10 cellular contexts compared by ENCODE assay signal in the genomic region with DNA sequence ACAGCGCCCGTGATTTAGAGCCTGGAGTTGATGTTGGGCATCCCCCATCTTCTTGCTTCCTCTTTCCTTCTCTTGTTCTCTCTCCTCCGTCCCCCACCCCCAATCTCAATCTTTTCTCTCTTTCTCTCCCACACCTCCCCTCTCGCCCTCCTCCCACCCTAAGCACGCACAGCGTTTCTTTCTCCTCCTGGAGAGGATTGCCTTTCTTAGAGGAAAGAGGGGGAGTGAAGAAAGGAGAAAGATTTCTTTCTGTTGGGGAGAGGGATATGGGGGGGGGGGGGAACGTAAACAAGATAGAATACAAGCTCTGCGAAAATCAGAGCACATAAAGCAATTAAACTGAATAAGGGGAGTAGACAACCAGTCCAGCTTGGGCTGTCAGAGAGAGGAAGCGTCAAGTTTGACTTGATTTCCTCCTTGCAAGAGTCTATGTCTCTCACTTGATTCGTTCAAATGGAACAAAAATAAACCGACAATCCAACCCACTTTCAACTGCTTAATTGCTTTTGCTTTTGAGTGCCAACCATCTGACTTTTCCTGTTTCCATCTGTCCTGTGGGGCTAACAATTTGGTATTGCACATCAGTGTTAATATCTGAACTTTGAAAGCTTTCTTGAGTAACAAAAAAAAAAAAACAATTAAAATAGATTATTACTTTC. TPM values are rescaled to one million over a fixed set of nuclear protein-coding genes. Genes with fewer than 3 reads are reported as not detected.
DNase-seq lines count a peak whose midpoint lies in the region; ATAC-seq, FAIRE-seq and TF ChIP-seq lines count a peak whose summit lies in the region.
"Had no signal": no experiment of that assay in that cellular context is flagged by ENCODE, and none has a peak within 500 bp of the region (broad histone marks: within the 10 kb centered on the region; RNA-seq: fewer than 3 reads in every experiment).

No MANE protein-coding gene starts in this region.

- WGBS in psoas muscle, 3 donors, result 10 to 19% (median 12%) methylated on average over 9 to 11 of the region's 11 CpGs

- H3K36me3 ChIP-seq in endothelial cell of umbilical vein (ENCODE audit: control insufficient read depth in 2 of 2, extremely low read depth in 1 of 2, insufficient read depth in 2 of 2, low read length in 2 of 2) (no peaks in the 10 kb centered on the region), psoas muscle (ENCODE audit: insufficient read depth in 1 of 2, low read depth in 1 of 2) (no peaks in the 10 kb centered on the region)

- TF ChIP-seq POLR2A in endothelial cell of umbilical vein (IDR thresholded peaks at IDR 0.05; ENCODE audit: low read depth, low read length), result no peak

- peak overlapping the region; percentile 93 for H3K4me2 ChIP-seq in endothelial cell of umbilical vein (ENCODE audit: insufficient read depth, low read length)

- peaks cover 9% of the 10 kb centered on the region for H3K4me1 ChIP-seq in endothelial cell of umbilical vein (ENCODE audit: control insufficient read depth, extremely low read depth, insufficient read depth, low read length)
- no peaks in the 10 kb centered on the region for H3K4me1 ChIP-seq in psoas muscle

- H4K20me1 ChIP-seq in endothelial cell of umbilical vein (replicated peaks; ENCODE audit: control insufficient read depth, extremely low read depth, insufficient read depth, low read length), result no peaks in the 10 kb centered on the region

- no peaks in the 10 kb centered on the region for H3K9me1 ChIP-seq in endothelial cell of umbilical vein (replicated peaks; ENCODE audit: control insufficient read depth, extremely low read depth, insufficient read depth, low read length)

- peak overlapping the region; percentile 87 for H2AFZ ChIP-seq in endothelial cell of umbilical vein (ENCODE audit: low read depth, low read length)

- CTCF ChIA-PET in endothelial cell of umbilical vein (lab: Charles Lee), result interaction anchor here (0.9 to 2.5 kb wide), 3 partner anchors 8 to 303 kb away, joined by 4 to 13 read pairs (median 6); no protein-coding TSS in a partner anchor

- peak; percentile 83 for DNase-seq in G401 (ENCODE audit: low spot score)
- DNase-seq in NCI-H524 treated with DMSO at 0.1 percent for 48 hours (lab: John Stamatoyannopoulos, UW), result peak; percentile 43
- DNase-seq in endothelial cell of umbilical vein (ENCODE audit: low read depth, low spot score), result no peak
- no peak for DNase-seq in psoas muscle
- DNase-seq in ureter (ENCODE audit: low spot score), result no peak
- no peak for DNase-seq in HuH-7 (ENCODE audit: low spot score)
- no peak for DNase-seq in SIG-M5 (lab: John Stamatoyannopoulos, UW)
- DNase-seq: activated naive CD4-positive, alpha-beta T cell treated with anti-CD3 and anti-CD28 coated beads for 36 hours; stimulated activated CD4-positive, alpha-beta T cell treated with anti-CD3 and anti-CD28 coated beads, Interleukin-4, amount 100 ng/mL, for 24 hours had no signal

- no peak for FAIRE-seq in endothelial cell of umbilical vein (lab: Jason Lieb, UNC)

- no peak overlapping the region for H3K9ac ChIP-seq in endothelial cell of umbilical vein (replicated peaks; ENCODE audit: extremely low read depth, insufficient read depth, low read length)

- dilution Hi-C loops in endothelial cell of umbilical vein (cut with MboI; ENCODE audit: extremely low pct_ligation_motif_present, low sequenced_read_pairs), result no loop called here

- H3K4me3 ChIP-seq in endothelial cell of umbilical vein (replicated peaks in 1 of 3; ENCODE audit: insufficient read depth in 1 of 3, low read depth in 1 of 3, low read length in 3 of 3), result peak overlapping the region; percentile 45 to 91 (median 88)
- peak overlapping the region; percentile 55 for H3K4me3 ChIP-seq in psoas muscle

- peaks cover 6 to 7% of the 10 kb centered on the region in 2 experiments for H3K27me3 ChIP-seq in endothelial cell of umbilical vein (ENCODE audit: control insufficient read depth in 2 of 2, insufficient read depth in 2 of 2, low read length in 2 of 2)
- peaks cover 2 to 24% (median 12%) of the 10 kb centered on the region in 3 donors for H3K27me3 ChIP-seq in psoas muscle (ENCODE audit: insufficient read depth in 3 of 3, low read length in 2 of 3)

- BruUV-seq in endothelial cell of umbilical vein (replicated peaks; lab: Mats Ljungman, UMichigan), result no TSS peak

- intact Hi-C loops in endothelial cell of umbilical vein (cut with micrococcal nuclease) (loop anchor here (10.0 kb wide), 2 partner anchors 391 to 509 kb away; no protein-coding TSS in a partner anchor), psoas muscle (cut with DNase I) (no loop called here)

- POLR2A ChIA-PET in endothelial cell of umbilical vein (lab: Charles Lee), result interaction anchor here (0.7 kb wide), 2 partner anchors 323 to 789 kb away, joined by 3 to 4 read pairs; no protein-coding TSS in a partner anchor

- no peaks in the 10 kb centered on the region for H3K9me3 ChIP-seq in endothelial cell of umbilical vein (replicated peaks; ENCODE audit: control insufficient read depth, insufficient read depth, low read length)
- H3K9me3 ChIP-seq in psoas muscle, result no peaks in the 10 kb centered on the region

- ATAC-seq in psoas muscle (no peak), GM18502 (IDR thresholded peaks at IDR 0.05; ENCODE audit: poor library complexity, unreplicated experiment) (no peak)

- TF ChIP-seq CTCF in endothelial cell of umbilical vein (IDR thresholded peaks at IDR 0.05; ENCODE audit: extremely low read depth in 1 of 2, insufficient read depth in 1 of 2, low read depth in 1 of 2, low read length in 2 of 2) (no peak), psoas muscle (IDR thresholded peaks at IDR 0.05) (no peak)

- H3K27ac ChIP-seq in endothelial cell of umbilical vein (ENCODE audit: insufficient read depth, low read depth, low read length) (no peak overlapping the region), psoas muscle (no peak overlapping the region)

- H3K79me2 ChIP-seq in endothelial cell of umbilical vein (ENCODE audit: control insufficient read depth, insufficient read depth, low read length), result no peaks in the 10 kb centered on the region

- in situ Hi-C loops in G401 (cut with HindIII; ENCODE audit: low sequenced_read_pairs), result no loop called here

TF ChIP-seq in endothelial cell of umbilical vein, 7 proteins besides CTCF, POLR2A, EP300 and RAD21:
- TF ChIP-seq MYC (IDR thresholded peaks at IDR 0.05; ENCODE audit: low read depth, low read length) (no peak), MAX (IDR thresholded peaks at IDR 0.05; ENCODE audit: insufficient read depth, insufficient read length) (no peak), EZH2 (IDR thresholded peaks at IDR 0.05; ENCODE audit: borderline replicate concordance, low read depth, low read length, severe bottlenecking) (no peak), FOS (IDR thresholded peaks at IDR 0.05; ENCODE audit: borderline replicate concordance, insufficient read depth, low read length) (no peak), POLR2AphosphoS5 (IDR thresholded peaks at IDR 0.05; ENCODE audit: insufficient read depth, low read depth, low read length) (no peak), JUN (IDR thresholded peaks at IDR 0.05; ENCODE audit: borderline replicate concordance, insufficient read depth, insufficient read length, low read depth) (no peak), GATA2 (IDR thresholded peaks at IDR 0.05; ENCODE audit: insufficient read depth, insufficient read length, low read depth, low read length) (no peak)

RNA-seq across cellular contexts. Expression of gene SYT1, which starts 0.9 kb away (rescaled TPM):
- total RNA-seq in G401 (2014; rRNA removed; shearing (Covaris generic)), result not detected in 2 replicates
- 15.3 and 18.8 TPM in 2 replicates for total RNA-seq in endothelial cell of umbilical vein
- 2.6 and 3.2 TPM in 2 replicates for polyA plus RNA-seq in endothelial cell of umbilical vein
- polyA plus RNA-seq in endothelial cell of umbilical vein (2011; cell fraction: cytosol; rRNA removed), result 3.3 and 3.8 TPM in 2 replicates
- 5.2 and 5.6 TPM in 2 replicates for polyA plus RNA-seq in endothelial cell of umbilical vein (2011; cell fraction: nucleus; rRNA removed)
- polyA plus RNA-seq in endothelial cell of umbilical vein (2012), result 6.9 and 8.6 TPM in 2 replicates
- polyA minus RNA-seq in endothelial cell of umbilical vein, result 7.4 and 8.6 TPM in 2 replicates
- polyA minus RNA-seq in endothelial cell of umbilical vein (2011; cell fraction: cytosol; rRNA and poly(A)+ RNA removed), result not detected
- polyA minus RNA-seq in endothelial cell of umbilical vein (2011; cell fraction: nucleus; rRNA and poly(A)+ RNA removed), result 19.7 and 20.4 TPM in 2 replicates
- total RNA-seq in psoas muscle, result under 1 TPM in 3 of 4 donors, not detected in 1; 0.13 to 0.34 (median 0.14) TPM
- polyA plus RNA-seq in psoas muscle, result under 1 TPM in 2 of 3 donors, not detected in 1; 0.05 to 0.18 TPM
- 12.3 TPM for total RNA-seq in ureter
- total RNA-seq: activated naive CD4-positive, alpha-beta T cell treated with anti-CD3 and anti-CD28 coated beads for 36 hours had no signal

Comparison
In these comparisons a context has a peak if more than half of its experiments do, and no peak if none do; other contexts are left out.
1. DNase-seq: peak in G401 (single experiment) and NCI-H524 treated with DMSO at 0.1 percent for 48 hours (single experiment); none in endothelial cell of umbilical vein (single experiment), psoas muscle (0 of 2), ureter (single experiment), HuH-7 (single experiment) and SIG-M5 (single experiment).